18 cellular contexts compared by ENCODE assay signal in genomic region chr10:86799188-86799845, GRCh38. TPM values are rescaled to one million over a fixed set of nuclear protein-coding genes. Genes with fewer than 3 reads are reported as not detected.
DNase-seq lines count a peak whose midpoint lies in the region; ATAC-seq, FAIRE-seq and TF ChIP-seq lines count a peak whose summit lies in the region.
"Had no signal": no experiment of that assay in that cellular context is flagged by ENCODE, and none has a peak within 500 bp of the region (broad histone marks: within the 10 kb centered on the region; RNA-seq: fewer than 3 reads in every experiment).

No MANE protein-coding gene starts in this region.

- TF ChIP-seq EP300 in K562 (IDR thresholded peaks at IDR 0.05; ENCODE audit: low read length): no peak

- intact Hi-C loops in K562 (cut with micrococcal nuclease) (loop anchor here (5.0 kb wide), 1 partner anchor 42 kb away; the partner anchor contains the start of gene BMPR1A), lower lobe of right lung (cut with DNase I) (no loop called here)

- no peak for FAIRE-seq in K562 (lab: Jason Lieb, UNC)

- H3K27me3 Mint-ChIP-seq in CD4-positive, CD25-positive, alpha-beta regulatory T cell: peaks cover 5% of the 10 kb centered on the region
- peaks cover 2% of the 10 kb centered on the region for H3K27me3 Mint-ChIP-seq in nephron progenitor cell (ENCODE audit: low read depth, poor library complexity)
- H3K27me3 Mint-ChIP-seq: memory B cell had no signal

- ATAC-seq in CD4-positive, CD25-positive, alpha-beta regulatory T cell (ENCODE audit: low read depth in 2 of 2): no peak
- ATAC-seq in K562 (no peak), lower lobe of right lung (no peak), HG02759 (IDR thresholded peaks at IDR 0.05; ENCODE audit: unreplicated experiment) (no peak), GM21529 (IDR thresholded peaks at IDR 0.05; ENCODE audit: unreplicated experiment) (no peak)

- no peak overlapping the region for H2AFZ ChIP-seq in K562 (ENCODE audit: low read depth, low read length)

- DNase-seq in CD4-positive, CD25-positive, alpha-beta regulatory T cell: no peak
- DNase-seq in K562 (ENCODE audit: extremely low read depth in 1 of 4, low spot score in 3 of 4) (no peak), nephron progenitor cell (no peak), inferior parietal cortex (ENCODE audit: extremely low spot score) (no peak), lower lobe of right lung (no peak)
- DNase-seq: CD8-positive, alpha-beta memory T cell; H7; hippocampal formation; kidney glomerular epithelial cell; naive B cell; NCI-H2107; stimulated activated naive B cell treated with anti-CD40 and anti-IgM and Interleukin-4, amounts not matched to agents 10 μg/mL and 1 μg/mL and 100 μg/mL, for 72 hours; trophoblast cell had no signal

- TF ChIP-seq CTCF in K562 (IDR thresholded peaks at IDR 0.05 in 2 of 3, conservative IDR thresholded peaks at IDR 0.05 in 1 of 3; ENCODE audit: insufficient read depth in 2 of 3, low read depth in 1 of 3, low read length in 3 of 3) (no peak), nephron progenitor cell (IDR thresholded peaks at IDR 0.05) (no peak), lower lobe of right lung (IDR thresholded peaks at IDR 0.05) (no peak)

- CTCF ChIA-PET in K562 (lab: Yijun Ruan, JAX; ENCODE audit: low intra/inter-chr PET ratio): no interaction called here

- TF ChIP-seq RAD21 in K562 (CRISPR knock-in tag; conservative IDR thresholded peaks at IDR 0.05 in 1 of 2, IDR thresholded peaks at IDR 0.05 in 1 of 2): no peak

- WGBS in K562 (ENCODE audit: insufficient coverage, low coverage, missing lambda C conversion rate): 55% methylated on average over 8 of the region's 8 CpGs

- H3K9me3 Mint-ChIP-seq in CD4-positive, CD25-positive, alpha-beta regulatory T cell: no peaks in the 10 kb centered on the region
- no peaks in the 10 kb centered on the region for H3K9me3 Mint-ChIP-seq in nephron progenitor cell
- H3K9me3 Mint-ChIP-seq: CD8-positive, alpha-beta memory T cell; memory B cell; stimulated activated naive B cell treated with anti-CD40 and anti-IgM and Interleukin-4, amounts not matched to agents 10 μg/mL and 1 μg/mL and 100 μg/mL, for 72 hours had no signal

- in situ Hi-C loops in K562 (cut with MboI): no loop called here

- no peak for TF ChIP-seq POLR2A in K562 (conservative IDR thresholded peaks at IDR 0.05)

- H3K9me1 ChIP-seq in K562 (ENCODE audit: control insufficient read depth, insufficient read depth, low read length): no peaks in the 10 kb centered on the region

- H3K9ac ChIP-seq in HUES6 (ENCODE audit: low read length) (no peak overlapping the region), K562 (ENCODE audit: insufficient read depth in 1 of 2, low read depth in 2 of 2, low read length in 2 of 2) (no peak overlapping the region)

- BruUV-seq in K562 (replicated peaks; lab: Mats Ljungman, UMichigan): no TSS peak

- no peak overlapping the region for H3K4me3 Mint-ChIP-seq in CD4-positive, CD25-positive, alpha-beta regulatory T cell
- peak overlapping the region; percentile 44 for H3K4me3 Mint-ChIP-seq in nephron progenitor cell
- H3K4me3 Mint-ChIP-seq: memory B cell; naive B cell; stimulated activated naive B cell treated with anti-CD40 and anti-IgM and Interleukin-4, amounts not matched to agents 10 μg/mL and 1 μg/mL and 100 μg/mL, for 72 hours had no signal

- no peaks in the 10 kb centered on the region for H3K36me3 ChIP-seq in CD4-positive, CD25-positive, alpha-beta regulatory T cell (ENCODE audit: control insufficient read depth, insufficient read depth, low read length)
- H3K36me3 ChIP-seq in HUES6 (ENCODE audit: control insufficient read depth, insufficient read depth, low read length): peaks cover 5% of the 10 kb centered on the region; the same call in 1 of the 2 replicates
- no peaks in the 10 kb centered on the region for H3K36me3 ChIP-seq in K562 (ENCODE audit: control insufficient read depth, insufficient read depth, low read length)
- H3K36me3 ChIP-seq in lower lobe of right lung: no peaks in the 10 kb centered on the region

- peak overlapping the region in 2 of 3 donors; percentile 55 to 83 for H3K27ac Mint-ChIP-seq in CD4-positive, CD25-positive, alpha-beta regulatory T cell
- peak overlapping the region; percentile 88 for H3K27ac Mint-ChIP-seq in nephron progenitor cell
- H3K27ac Mint-ChIP-seq: memory B cell; stimulated activated naive B cell treated with anti-CD40 and anti-IgM and Interleukin-4, amounts not matched to agents 10 μg/mL and 1 μg/mL and 100 μg/mL, for 72 hours had no signal

- peaks cover 5 to 20% (median 12%) of the 10 kb centered on the region in 4 donors for H3K4me1 Mint-ChIP-seq in CD4-positive, CD25-positive, alpha-beta regulatory T cell
- peaks cover 49% of the 10 kb centered on the region for H3K4me1 Mint-ChIP-seq in nephron progenitor cell
- H3K4me1 Mint-ChIP-seq: naive B cell had no signal

- H3K27me3 ChIP-seq in CD4-positive, CD25-positive, alpha-beta regulatory T cell (ENCODE audit: control insufficient read depth, insufficient read depth, low read length): no peaks in the 10 kb centered on the region
- H3K27me3 ChIP-seq in HUES6 (ENCODE audit: control insufficient read depth, insufficient read depth, low read length): no peaks in the 10 kb centered on the region
- no peaks in the 10 kb centered on the region for H3K27me3 ChIP-seq in K562 (ENCODE audit: control insufficient read depth in 2 of 2, insufficient read depth in 2 of 2, low read length in 2 of 2)
- H3K27me3 ChIP-seq in lower lobe of right lung (ENCODE audit: low read depth): no peaks in the 10 kb centered on the region

- peaks cover 4% of the 10 kb centered on the region for H3K36me3 Mint-ChIP-seq in CD4-positive, CD25-positive, alpha-beta regulatory T cell
- peaks cover 16% of the 10 kb centered on the region for H3K36me3 Mint-ChIP-seq in nephron progenitor cell (ENCODE audit: low read depth)
- H3K36me3 Mint-ChIP-seq: naive B cell; stimulated activated naive B cell treated with anti-CD40 and anti-IgM and Interleukin-4, amounts not matched to agents 10 μg/mL and 1 μg/mL and 100 μg/mL, for 72 hours had no signal

- no peak overlapping the region for H3K4me3 ChIP-seq in CD4-positive, CD25-positive, alpha-beta regulatory T cell (ENCODE audit: low read depth, low read length)
- H3K4me3 ChIP-seq in HUES6 (ENCODE audit: low read depth, low read length) (no peak overlapping the region), K562 (no peak overlapping the region), lower lobe of right lung (no peak overlapping the region)

- H3K79me2 ChIP-seq in K562 (ENCODE audit: control insufficient read depth, insufficient read depth, low read length): peaks cover 30% of the 10 kb centered on the region

- no peaks in the 10 kb centered on the region for H3K9me3 ChIP-seq in CD4-positive, CD25-positive, alpha-beta regulatory T cell (ENCODE audit: control insufficient read depth in 2 of 2, low read length in 2 of 2)
- H3K9me3 ChIP-seq in HUES6 (ENCODE audit: control insufficient read depth, insufficient read depth, low read depth, low read length) (no peaks in the 10 kb centered on the region), K562 (replicated peaks; ENCODE audit: control insufficient read depth, insufficient read depth, low read depth, low read length) (no peaks in the 10 kb centered on the region; the same call in 1 of the 2 replicates), lower lobe of right lung (no peaks in the 10 kb centered on the region)

- no peaks in the 10 kb centered on the region for H4K20me1 ChIP-seq in K562 (replicated peaks; ENCODE audit: control insufficient read depth, insufficient read depth, low read length)

- no peak overlapping the region for H3K27ac ChIP-seq in CD4-positive, CD25-positive, alpha-beta regulatory T cell (ENCODE audit: insufficient read depth, low read length, poor library complexity, severe bottlenecking)
- H3K27ac ChIP-seq in HUES6 (ENCODE audit: low read depth, low read length) (peak overlapping the region; percentile 48), K562 (ENCODE audit: extremely low read depth, low read depth, low read length) (no peak overlapping the region; the same call in 2 of the 3 replicates), lower lobe of right lung (no peak overlapping the region)
- H3K27ac ChIP-seq: RWPE1 had no signal

- POLR2A ChIA-PET in K562 (lab: Yijun Ruan, JAX): interaction anchor here (1.1 kb wide), 1 partner anchor 26 kb away, joined by 4 read pairs; no protein-coding TSS in a partner anchor

- no peaks in the 10 kb centered on the region for H3K4me1 ChIP-seq in CD4-positive, CD25-positive, alpha-beta regulatory T cell (ENCODE audit: control insufficient read depth, insufficient read depth, low read length, poor library complexity, severe bottlenecking)
- H3K4me1 ChIP-seq in HUES6 (ENCODE audit: control insufficient read depth, insufficient read depth, low read length) (peaks cover 61% of the 10 kb centered on the region), K562 (replicated peaks in 1 of 2; ENCODE audit: control insufficient read depth in 2 of 2, insufficient read depth in 2 of 2, low read length in 2 of 2) (peaks cover 0 to 3% of the 10 kb centered on the region in 2 experiments; a peak in 2 of 5 replicates), lower lobe of right lung (peaks cover 11% of the 10 kb centered on the region)

- H3K4me2 ChIP-seq in K562 (ENCODE audit: insufficient read depth, low read length): no peak overlapping the region

TF ChIP-seq in K562, 482 proteins besides CTCF, POLR2A, EP300 and RAD21 (continues in another document):
- TF ChIP-seq MEF2A (IDR thresholded peaks at IDR 0.05; ENCODE audit: control insufficient read depth, low read depth, low read length) (no peak), TRIM28 (IDR thresholded peaks at IDR 0.05) (no peak), NR1H2 (CRISPR knock-in tag; IDR thresholded peaks at IDR 0.05) (no peak)

RNA-seq across cellular contexts. Expression of gene BMPR1A, which starts 42.9 kb away (rescaled TPM):
- 8.8 TPM for total RNA-seq in CD4-positive, CD25-positive, alpha-beta regulatory T cell
- polyA plus RNA-seq in CD4-positive, CD25-positive, alpha-beta regulatory T cell: 1 to 10 TPM; 2.2 to 5.0 (median 3.8) TPM
- 13.1 and 30.9 TPM in 2 replicates for total RNA-seq in K562 (2011; cell fraction: chromatin; rRNA removed; ENCODE audit: low replicate concordance)
- 5.5 and 9.3 TPM in 2 replicates for total RNA-seq in K562 (2011; cell fraction: nucleolus; rRNA removed)
- 16.1 and 21.3 TPM in 2 replicates for total RNA-seq in K562 (2011; cell fraction: nucleoplasm; rRNA removed)
- 6.8 and 7.0 TPM in 2 replicates for total RNA-seq in K562 (2014; rRNA removed)
- 15.3 and 20.0 TPM in 2 replicates for total RNA-seq in K562 (2014; rRNA removed; fragmentation: Illumina TruSeq; extraction: Trizol)
- 16.7 and 17.5 TPM in 2 replicates for total RNA-seq in K562 (2015; rRNA removed; fragmentation: Illumina TruSeq; extraction: Trizol)
- 14.2 and 15.6 TPM in 2 replicates for total RNA-seq in K562 (2021)
- polyA plus RNA-seq in K562 (2011; rRNA removed): 8.6 and 9.7 TPM in 2 replicates
- 2.1 and 4.3 TPM in 2 replicates for polyA plus RNA-seq in K562 (2011; cell fraction: cytosol; rRNA removed)
- polyA plus RNA-seq in K562 (2011; cell fraction: nucleus; rRNA removed): 3.5 and 5.3 TPM in 2 replicates
- polyA plus RNA-seq in K562 (2012): 7.6 and 7.8 TPM in 2 replicates
- 8.9 and 9.1 TPM in 2 replicates for polyA plus RNA-seq in K562 (2014; fragmentation: Illumina TruSeq; extraction: Trizol)
- 1 to 10 TPM; 1.6 to 1.9 TPM for polyA plus RNA-seq in K562 (2014; fragmentation: Nextera tagmentation; extraction: Ambion mirVana)
- 5.8 and 7.4 TPM in 2 replicates for polyA plus RNA-seq in K562 (2014; rRNA removed)
- 34.1 and 45.2 TPM in 2 replicates for polyA minus RNA-seq in K562 (2011; rRNA and poly(A)+ RNA removed)
- 7.3 and 9.7 TPM in 2 replicates for polyA minus RNA-seq in K562 (2011; cell fraction: cytosol; rRNA and poly(A)+ RNA removed)
- 3.6 and 10.4 TPM in 2 replicates for polyA minus RNA-seq in K562 (2011; cell fraction: nucleus; rRNA and poly(A)+ RNA removed)
- total RNA-seq in lower lobe of right lung: 37.0 TPM
